11 cellular contexts compared by ENCODE assay signal in the genomic region with DNA sequence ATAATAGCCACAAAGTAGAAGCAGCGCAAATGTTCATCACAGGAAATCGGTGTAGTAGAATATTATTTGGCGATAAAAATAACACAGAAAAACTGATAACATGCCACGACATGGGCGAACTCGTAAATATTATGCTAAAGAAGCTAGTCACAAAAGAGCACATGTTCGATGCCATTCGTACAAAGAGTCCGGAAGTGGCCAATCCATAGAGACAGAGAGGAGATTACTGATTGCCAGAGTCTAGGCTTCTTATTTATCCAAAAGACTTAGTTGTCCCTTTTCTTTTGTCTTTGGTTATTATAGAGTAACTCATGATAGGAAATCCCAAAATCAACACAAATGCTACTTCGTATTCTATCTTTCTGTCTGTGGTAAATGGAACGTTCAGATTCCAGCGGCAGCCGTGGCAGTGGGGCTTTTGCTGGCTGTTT. TPM values are rescaled to one million over a fixed set of nuclear protein-coding genes. Genes with fewer than 3 reads are reported as not detected.
DNase-seq lines count a peak whose midpoint lies in the region; ATAC-seq and TF ChIP-seq lines count a peak whose summit lies in the region.
"Had no signal": no experiment of that assay in that cellular context is flagged by ENCODE, and none has a peak within 500 bp of the region (broad histone marks: within the 10 kb centered on the region; RNA-seq: fewer than 3 reads in every experiment).

No MANE protein-coding gene starts in this region.

- peak overlapping the region; percentile 66 for H3K27ac Mint-ChIP-seq in activated naive CD4-positive, alpha-beta T cell treated with anti-CD3 and anti-CD28 coated beads, Interleukin-2, amount 50 U/mL, for 24 hours
- H3K27ac Mint-ChIP-seq in activated naive CD4-positive, alpha-beta T cell treated with anti-CD3 and anti-CD28 coated beads, Interleukin-2, amount 50 U/mL, for 72 hours = peak overlapping the region in 1 of 2 donors; percentile 23
- H3K27ac Mint-ChIP-seq in activated CD8-positive, alpha-beta T cell treated with anti-CD3 and anti-CD28 coated beads for 36 hours = peak overlapping the region; percentile 43
- H3K27ac Mint-ChIP-seq in stimulated activated effector memory CD8-positive, alpha-beta T cell treated with anti-CD3 and anti-CD28 coated beads, Interleukin-12 subunit alpha, Interleukin-12 subunit beta, amount 100 ng/mL, for 72 hours = peak overlapping the region; percentile 86
- H3K27ac Mint-ChIP-seq: WTC11 had no signal

- no peaks in the 10 kb centered on the region for H3K27me3 ChIP-seq in dorsolateral prefrontal cortex

- peaks cover 14% of the 10 kb centered on the region for H3K36me3 Mint-ChIP-seq in activated naive CD4-positive, alpha-beta T cell treated with anti-CD3 and anti-CD28 coated beads, Interleukin-2, amount 50 U/mL, for 24 hours
- peaks cover 18 to 61% of the 10 kb centered on the region in 2 donors for H3K36me3 Mint-ChIP-seq in activated naive CD4-positive, alpha-beta T cell treated with anti-CD3 and anti-CD28 coated beads, Interleukin-2, amount 50 U/mL, for 72 hours
- H3K36me3 Mint-ChIP-seq in activated CD8-positive, alpha-beta T cell treated with anti-CD3 and anti-CD28 coated beads for 36 hours (ENCODE audit: low read depth) = peaks cover 79% of the 10 kb centered on the region
- peaks cover 100% of the 10 kb centered on the region for H3K36me3 Mint-ChIP-seq in stimulated activated effector memory CD8-positive, alpha-beta T cell treated with anti-CD3 and anti-CD28 coated beads, Interleukin-12 subunit alpha, Interleukin-12 subunit beta, amount 100 ng/mL, for 72 hours

- intact Hi-C loops in activated CD8-positive, alpha-beta T cell treated with anti-CD3 and anti-CD28 coated beads for 36 hours (cut with micrococcal nuclease) = no loop called here
- intact Hi-C loops in dorsolateral prefrontal cortex (cut with DNase I) = no loop called here

- DNase-seq in activated naive CD4-positive, alpha-beta T cell treated with anti-CD3 and anti-CD28 coated beads, Interleukin-2, amount 50 U/mL, for 72 hours (ENCODE audit: low spot score in 2 of 2) = no peak
- DNase-seq in activated CD8-positive, alpha-beta T cell treated with anti-CD3 and anti-CD28 coated beads for 36 hours = no peak
- DNase-seq in epithelial cell of prostate (ENCODE audit: low read depth, low spot score) (no peak), NCI-H2196 (lab: John Stamatoyannopoulos, UW; ENCODE audit: unreplicated experiment) (no peak), dorsolateral prefrontal cortex (no peak)
- no peak for DNase-seq in stimulated activated effector memory CD8-positive, alpha-beta T cell treated with anti-CD3 and anti-CD28 coated beads, Interleukin-12 subunit alpha, Interleukin-12 subunit beta, amount 100 ng/mL, for 72 hours (ENCODE audit: low spot score in 2 of 2)

- H3K4me3 ChIP-seq in dorsolateral prefrontal cortex = no peak overlapping the region
- H3K4me3 ChIP-seq: lung had no signal

- CTCF ChIA-PET in activated CD8-positive, alpha-beta T cell treated with anti-CD3 and anti-CD28 coated beads for 36 hours (lab: Charles Lee) = interaction anchor here (0.8 to 12.5 kb wide), 27 partner anchors 10 to 171 kb away, joined by 3 to 234 read pairs (median 5); partner anchors contain the start of gene MED15

- H3K27ac ChIP-seq in epithelial cell of prostate (peak overlapping the region; percentile 16), dorsolateral prefrontal cortex (peak overlapping the region in 22 of 59 donors; percentile 0 to 69 (median 42))

- H3K4me1 Mint-ChIP-seq in activated naive CD4-positive, alpha-beta T cell treated with anti-CD3 and anti-CD28 coated beads, Interleukin-2, amount 50 U/mL, for 24 hours = peaks cover 76% of the 10 kb centered on the region
- H3K4me1 Mint-ChIP-seq in activated CD8-positive, alpha-beta T cell treated with anti-CD3 and anti-CD28 coated beads for 36 hours (ENCODE audit: low read depth) = peaks cover 69% of the 10 kb centered on the region
- H3K4me1 Mint-ChIP-seq in stimulated activated effector memory CD8-positive, alpha-beta T cell treated with anti-CD3 and anti-CD28 coated beads, Interleukin-12 subunit alpha, Interleukin-12 subunit beta, amount 100 ng/mL, for 72 hours = peaks cover 82% of the 10 kb centered on the region
- H3K4me1 Mint-ChIP-seq: WTC11 had no signal

- ATAC-seq in activated naive CD4-positive, alpha-beta T cell treated with anti-CD3 and anti-CD28 coated beads, Interleukin-2, amount 50 U/mL, for 72 hours = no peak
- ATAC-seq in activated CD8-positive, alpha-beta T cell treated with anti-CD3 and anti-CD28 coated beads for 36 hours = no peak
- no peak for ATAC-seq in stimulated activated effector memory CD8-positive, alpha-beta T cell treated with anti-CD3 and anti-CD28 coated beads, Interleukin-12 subunit alpha, Interleukin-12 subunit beta, amount 100 ng/mL, for 72 hours
- ATAC-seq in GM21529 (IDR thresholded peaks at IDR 0.05; ENCODE audit: unreplicated experiment) = no peak

- POLR2A ChIA-PET in activated CD8-positive, alpha-beta T cell treated with anti-CD3 and anti-CD28 coated beads for 36 hours (lab: Charles Lee) = interaction anchor here (0.6 to 3.6 kb wide), 5 partner anchors 11 to 56 kb away, joined by 3 to 25 read pairs (median 6); partner anchors contain the start of gene MED15

- TF ChIP-seq CTCF in activated CD8-positive, alpha-beta T cell treated with anti-CD3 and anti-CD28 coated beads for 36 hours (IDR thresholded peaks at IDR 0.05) = no peak
- TF ChIP-seq CTCF in dorsolateral prefrontal cortex (IDR thresholded peaks at IDR 0.05 in 54 of 56, conservative IDR thresholded peaks at IDR 0.05 in 2 of 56; ENCODE audit: low read depth in 1 of 56, partially characterized antibody in 56 of 56) = no peak

- peak overlapping the region; percentile 34 for H3K4me3 Mint-ChIP-seq in activated naive CD4-positive, alpha-beta T cell treated with anti-CD3 and anti-CD28 coated beads, Interleukin-2, amount 50 U/mL, for 24 hours
- H3K4me3 Mint-ChIP-seq in activated CD8-positive, alpha-beta T cell treated with anti-CD3 and anti-CD28 coated beads for 36 hours = no peak overlapping the region
- H3K4me3 Mint-ChIP-seq in stimulated activated effector memory CD8-positive, alpha-beta T cell treated with anti-CD3 and anti-CD28 coated beads, Interleukin-12 subunit alpha, Interleukin-12 subunit beta, amount 100 ng/mL, for 72 hours = peak overlapping the region; percentile 60
- H3K4me3 Mint-ChIP-seq: neural crest cell, WTC11 had no signal

- H3K27me3 Mint-ChIP-seq in activated naive CD4-positive, alpha-beta T cell treated with anti-CD3 and anti-CD28 coated beads, Interleukin-2, amount 50 U/mL, for 24 hours = no peaks in the 10 kb centered on the region
- H3K27me3 Mint-ChIP-seq in activated CD8-positive, alpha-beta T cell treated with anti-CD3 and anti-CD28 coated beads for 36 hours = no peaks in the 10 kb centered on the region

- H3K9me3 Mint-ChIP-seq in activated naive CD4-positive, alpha-beta T cell treated with anti-CD3 and anti-CD28 coated beads, Interleukin-2, amount 50 U/mL, for 24 hours = no peaks in the 10 kb centered on the region
- peaks cover 3 to 4% of the 10 kb centered on the region in 2 donors for H3K9me3 Mint-ChIP-seq in activated naive CD4-positive, alpha-beta T cell treated with anti-CD3 and anti-CD28 coated beads, Interleukin-2, amount 50 U/mL, for 72 hours
- H3K9me3 Mint-ChIP-seq in activated CD8-positive, alpha-beta T cell treated with anti-CD3 and anti-CD28 coated beads for 36 hours = peaks cover 4% of the 10 kb centered on the region
- peaks cover 4% of the 10 kb centered on the region for H3K9me3 Mint-ChIP-seq in stimulated activated effector memory CD8-positive, alpha-beta T cell treated with anti-CD3 and anti-CD28 coated beads, Interleukin-12 subunit alpha, Interleukin-12 subunit beta, amount 100 ng/mL, for 72 hours

RNA-seq across cellular contexts. Expression of gene MED15, which starts 56.5 kb away (rescaled TPM):
- 100 to 1,000 TPM in 1 of 2 donors, 10 to 100 TPM in 1; 88.9 to 137 TPM for total RNA-seq in activated naive CD4-positive, alpha-beta T cell treated with anti-CD3 and anti-CD28 coated beads, Interleukin-2, amount 50 U/mL, for 72 hours
- 100 to 1,000 TPM; 110 to 118 TPM for total RNA-seq in activated CD8-positive, alpha-beta T cell treated with anti-CD3 and anti-CD28 coated beads for 36 hours
- 100 to 1,000 TPM in 79 of 120 experiments, 10 to 100 TPM in 41; 83.5 to 133 (median 106) TPM for total RNA-seq in dorsolateral prefrontal cortex
